Comparison of ENCODE assay signal across 34 cellular contexts in genomic region chr4:163941221-163941865, GRCh38.
A peak's percentile ranks its signal among the peaks of the same experiment; 100 is the strongest.
DNase-seq lines count a peak whose midpoint lies in the region; ATAC-seq and TF ChIP-seq lines count a peak whose summit lies in the region.
"Had no signal": no experiment of that assay in that cellular context is flagged by ENCODE, and none has a peak within 500 bp of the region (broad histone marks: within the 10 kb centered on the region; RNA-seq: fewer than 3 reads in every experiment).

No MANE protein-coding gene starts in this region.

- intact Hi-C loops in MCF 10A (cut with micrococcal nuclease) (no loop called here), breast epithelium (cut with DNase I; ENCODE audit: low total_unique reads) (no loop called here), body of pancreas (cut with DNase I) (no loop called here)

- no peak overlapping the region for H3K4me3 Mint-ChIP-seq in MCF 10A (ENCODE audit: unreplicated experiment)
- no peak overlapping the region for H3K4me3 Mint-ChIP-seq in stimulated activated effector memory CD8-positive, alpha-beta T cell treated with anti-CD3 and anti-CD28 coated beads, Interleukin-12 subunit alpha, Interleukin-12 subunit beta, amount 100 ng/mL, for 72 hours
- H3K4me3 Mint-ChIP-seq: activated CD4-positive, alpha-beta T cell treated with anti-CD3 and anti-CD28 coated beads, Interleukin-2, amount 10 ng/mL, durations not matched to agents 24 days and 14 days; activated naive CD8-positive, alpha-beta T cell; CD14-positive monocyte; central memory CD8-positive, alpha-beta T cell; stimulated activated naive CD8-positive, alpha-beta T cell treated with anti-CD3 and anti-CD28 coated beads, Interleukin-15, amount 100 ng/mL, for 72 hours had no signal

- no peak for TF ChIP-seq POLR2A in breast epithelium (IDR thresholded peaks at IDR 0.05)
- TF ChIP-seq POLR2A in body of pancreas (IDR thresholded peaks at IDR 0.05): no peak

- WGBS in body of pancreas, 2 donors: 34% methylated on average over 7 of the region's 7 CpGs

- H3K27me3 Mint-ChIP-seq in MCF 10A (ENCODE audit: insufficient read depth, unreplicated experiment): no peaks in the 10 kb centered on the region
- H3K27me3 Mint-ChIP-seq: activated CD4-positive, alpha-beta T cell treated with anti-CD3 and anti-CD28 coated beads, Interleukin-2, amount 10 ng/mL, durations not matched to agents 24 days and 14 days; activated naive CD8-positive, alpha-beta T cell; central memory CD8-positive, alpha-beta T cell; stimulated activated naive CD8-positive, alpha-beta T cell treated with anti-CD3 and anti-CD28 coated beads, Interleukin-15, amount 100 ng/mL, for 72 hours had no signal

- no peak overlapping the region for H3K4me3 ChIP-seq in breast epithelium
- H3K4me3 ChIP-seq in astrocyte of the spinal cord (ENCODE audit: low read depth, low read length): no peak overlapping the region
- no peak overlapping the region for H3K4me3 ChIP-seq in skeletal muscle satellite cell (ENCODE audit: low read length)
- no peak overlapping the region for H3K4me3 ChIP-seq in body of pancreas
- H3K4me3 ChIP-seq: left ventricle myocardium inferior, Peyer's patch, right atrium auricular region, SJCRH30, thoracic aorta, uterus had no signal

- no peaks in the 10 kb centered on the region for H3K36me3 Mint-ChIP-seq in MCF 10A (ENCODE audit: insufficient read depth, unreplicated experiment)
- no peaks in the 10 kb centered on the region for H3K36me3 Mint-ChIP-seq in stimulated activated effector memory CD8-positive, alpha-beta T cell treated with anti-CD3 and anti-CD28 coated beads, Interleukin-12 subunit alpha, Interleukin-12 subunit beta, amount 100 ng/mL, for 72 hours
- H3K36me3 Mint-ChIP-seq: activated naive CD8-positive, alpha-beta T cell; CD14-positive monocyte had no signal

- H3K9me3 Mint-ChIP-seq in MCF 10A (ENCODE audit: unreplicated experiment): no peaks in the 10 kb centered on the region
- H3K9me3 Mint-ChIP-seq in stimulated activated effector memory CD8-positive, alpha-beta T cell treated with anti-CD3 and anti-CD28 coated beads, Interleukin-12 subunit alpha, Interleukin-12 subunit beta, amount 100 ng/mL, for 72 hours: peaks cover 14% of the 10 kb centered on the region
- H3K9me3 Mint-ChIP-seq: activated CD4-positive, alpha-beta T cell treated with anti-CD3 and anti-CD28 coated beads, Interleukin-2, amount 10 ng/mL, durations not matched to agents 24 days and 14 days; CD14-positive monocyte had no signal

- H3K27me3 ChIP-seq in breast epithelium: no peaks in the 10 kb centered on the region
- H3K27me3 ChIP-seq in skeletal muscle satellite cell (ENCODE audit: control insufficient read depth, insufficient read depth, low read length): no peaks in the 10 kb centered on the region
- H3K27me3 ChIP-seq in body of pancreas: no peaks in the 10 kb centered on the region
- H3K27me3 ChIP-seq: Peyer's patch, right atrium auricular region, SJCRH30, uterus had no signal

- TF ChIP-seq CTCF in MCF 10A (IDR thresholded peaks at IDR 0.05; ENCODE audit: unreplicated experiment): no peak
- TF ChIP-seq CTCF in breast epithelium (IDR thresholded peaks at IDR 0.05): no peak
- no peak for TF ChIP-seq CTCF in astrocyte of the spinal cord (IDR thresholded peaks at IDR 0.05; ENCODE audit: low read depth, low read length)
- TF ChIP-seq CTCF in body of pancreas (IDR thresholded peaks at IDR 0.05): no peak

- no peaks in the 10 kb centered on the region for H3K4me1 ChIP-seq in breast epithelium
- peaks cover 8% of the 10 kb centered on the region for H3K4me1 ChIP-seq in skeletal muscle satellite cell (ENCODE audit: control insufficient read depth, insufficient read depth, low read length)
- H3K4me1 ChIP-seq in body of pancreas: no peaks in the 10 kb centered on the region
- H3K4me1 ChIP-seq: left ventricle myocardium inferior, Peyer's patch, right atrium auricular region, SJCRH30, uterus had no signal

- peaks cover 8% of the 10 kb centered on the region for H3K4me1 Mint-ChIP-seq in MCF 10A (ENCODE audit: insufficient read depth, unreplicated experiment)
- H3K4me1 Mint-ChIP-seq in stimulated activated effector memory CD8-positive, alpha-beta T cell treated with anti-CD3 and anti-CD28 coated beads, Interleukin-12 subunit alpha, Interleukin-12 subunit beta, amount 100 ng/mL, for 72 hours: no peaks in the 10 kb centered on the region
- H3K4me1 Mint-ChIP-seq: activated CD4-positive, alpha-beta T cell treated with anti-CD3 and anti-CD28 coated beads, Interleukin-2, amount 10 ng/mL, durations not matched to agents 24 days and 14 days; CD14-positive monocyte; central memory CD8-positive, alpha-beta T cell; stimulated activated naive CD8-positive, alpha-beta T cell treated with anti-CD3 and anti-CD28 coated beads, Interleukin-15, amount 100 ng/mL, for 72 hours had no signal

- peak; percentile 5 for DNase-seq in MCF 10A (ENCODE audit: unreplicated experiment)
- no peak for DNase-seq in breast epithelium (ENCODE audit: low spot score in 2 of 2)
- peak; percentile 34 for DNase-seq in astrocyte of the spinal cord (ENCODE audit: low read depth, low spot score)
- DNase-seq in glomerular visceral epithelial cell (ENCODE audit: extremely low spot score): peak; percentile 20
- DNase-seq in stimulated activated effector memory CD8-positive, alpha-beta T cell treated with anti-CD3 and anti-CD28 coated beads, Interleukin-12 subunit alpha, Interleukin-12 subunit beta, amount 100 ng/mL, for 72 hours (ENCODE audit: low spot score in 2 of 2): no peak
- no peak for DNase-seq in body of pancreas
- DNase-seq in NCI-H1048 (lab: John Stamatoyannopoulos, UW): no peak
- DNase-seq: activated CD4-positive, alpha-beta T cell treated with anti-CD3 and anti-CD28 coated beads, Interleukin-2, amount 10 ng/mL, durations not matched to agents 24 days and 14 days; activated CD8-positive, alpha-beta memory T cell treated with anti-CD3 and anti-CD28 coated beads for 24 hours; activated effector memory CD4-positive, alpha-beta T cell treated with Interleukin-2 at 50 U/mL for 16 hours; activated T-cell treated with anti-CD3 and anti-CD28 coated beads for 4 hours; anterior cingulate cortex; Calu3; H7; left ventricle myocardium inferior; NCI-H1436; NCI-H2081; NCI-H2227 treated with DMSO at 0.1 percent for 48 hours; NCI-H69; Peyer's patch; SJCRH30; stimulated activated CD4-positive, alpha-beta T cell treated with anti-CD3 and anti-CD28 coated beads, Interleukin-1b, Interleukin-23, amount 100 ng/mL, for 48 hours; stimulated activated naive CD8-positive, alpha-beta T cell treated with anti-CD3 and anti-CD28 coated beads, Interleukin-15, amount 100 ng/mL, for 72 hours; SW 1271; T1000; uterus had no signal

- H3K36me3 ChIP-seq in breast epithelium (no peaks in the 10 kb centered on the region), skeletal muscle satellite cell (ENCODE audit: insufficient read depth, low read length) (no peaks in the 10 kb centered on the region), body of pancreas (replicated peaks in 1 of 2; ENCODE audit: insufficient read depth in 1 of 2, low read depth in 2 of 2) (no peaks in the 10 kb centered on the region)
- H3K36me3 ChIP-seq: left ventricle myocardium inferior, Peyer's patch, right atrium auricular region, SJCRH30, thoracic aorta, uterus had no signal

- no peak for ATAC-seq in stimulated activated effector memory CD8-positive, alpha-beta T cell treated with anti-CD3 and anti-CD28 coated beads, Interleukin-12 subunit alpha, Interleukin-12 subunit beta, amount 100 ng/mL, for 72 hours
- no peak for ATAC-seq in body of pancreas
- ATAC-seq: stimulated activated naive CD8-positive, alpha-beta T cell treated with anti-CD3 and anti-CD28 coated beads, Interleukin-15, amount 100 ng/mL, for 72 hours had no signal

- H3K27ac ChIP-seq in breast epithelium (no peak overlapping the region), body of pancreas (no peak overlapping the region)
- H3K27ac ChIP-seq: HL-60, KMS-11, left ventricle myocardium inferior, Peyer's patch, right atrium auricular region, SJCRH30, thoracic aorta, uterus had no signal

- CTCF ChIA-PET in MCF 10A (lab: Yijun Ruan, JAX): no interaction called here

- H3K27ac Mint-ChIP-seq in MCF 10A (ENCODE audit: low read depth, unreplicated experiment): peak overlapping the region; percentile 11
- no peak overlapping the region for H3K27ac Mint-ChIP-seq in stimulated activated effector memory CD8-positive, alpha-beta T cell treated with anti-CD3 and anti-CD28 coated beads, Interleukin-12 subunit alpha, Interleukin-12 subunit beta, amount 100 ng/mL, for 72 hours
- H3K27ac Mint-ChIP-seq: activated CD4-positive, alpha-beta T cell treated with anti-CD3 and anti-CD28 coated beads, Interleukin-2, amount 10 ng/mL, durations not matched to agents 24 days and 14 days; activated naive CD8-positive, alpha-beta T cell; CD14-positive monocyte; stimulated activated naive CD8-positive, alpha-beta T cell treated with anti-CD3 and anti-CD28 coated beads, Interleukin-15, amount 100 ng/mL, for 72 hours had no signal

- POLR2A ChIA-PET in MCF 10A (lab: Yijun Ruan, JAX): interaction anchor here (0.7 kb wide), 1 partner anchor 827 kb away, joined by 4 read pairs; no protein-coding TSS in a partner anchor

- H3K4me2 ChIP-seq in skeletal muscle satellite cell (ENCODE audit: low read length): peak overlapping the region; percentile 5
- H3K4me2 ChIP-seq: KMS-11 had no signal

- no peaks in the 10 kb centered on the region for H3K9me3 ChIP-seq in breast epithelium
- no peaks in the 10 kb centered on the region for H3K9me3 ChIP-seq in skeletal muscle satellite cell (replicated peaks; ENCODE audit: low read length)
- H3K9me3 ChIP-seq in body of pancreas: no peaks in the 10 kb centered on the region
- H3K9me3 ChIP-seq: Peyer's patch, SJCRH30, uterus had no signal

- in situ Hi-C loops in astrocyte of the spinal cord (cut with HindIII; ENCODE audit: low sequenced_read_pairs): no loop called here

- no peak overlapping the region for H3K9ac ChIP-seq in skeletal muscle satellite cell (ENCODE audit: low read depth, low read length)
- H3K9ac ChIP-seq: KMS-11 had no signal

- BruUV-seq in MCF 10A (replicated peaks; lab: Mats Ljungman, UMichigan): no TSS peak

Comparison
In these comparisons a context has a peak if more than half of its experiments do, and no peak if none do; other contexts are left out.
1. DNase-seq: peak in MCF 10A (single experiment), astrocyte of the spinal cord (single experiment) and glomerular visceral epithelial cell (single experiment); none in breast epithelium (0 of 2), stimulated activated effector memory CD8-positive, alpha-beta T cell treated with anti-CD3 and anti-CD28 coated beads, Interleukin-12 subunit alpha, Interleukin-12 subunit beta, amount 100 ng/mL, for 72 hours (0 of 2), body of pancreas (0 of 4) and NCI-H1048 (single experiment).